In genomic region chrX:65866146-65866545, GRCh38 we compare ENCODE assay signal across 13 cellular contexts.
A peak's percentile ranks its signal among the peaks of the same experiment; 100 is the strongest.
DNase-seq lines count a peak whose midpoint lies in the region; ATAC-seq and TF ChIP-seq lines count a peak whose summit lies in the region.
"Had no signal": no experiment of that assay in that cellular context is flagged by ENCODE, and none has a peak within 500 bp of the region (broad histone marks: within the 10 kb centered on the region; RNA-seq: fewer than 3 reads in every experiment).

No MANE protein-coding gene starts in this region.

- no peaks in the 10 kb centered on the region for H3K4me1 ChIP-seq in vagina

- H3K9me3 Mint-ChIP-seq in activated CD8-positive, alpha-beta T cell treated with anti-CD3 and anti-CD28 coated beads for 36 hours = no peaks in the 10 kb centered on the region

- H3K4me3 ChIP-seq in GM06990 (replicated peaks; ENCODE audit: low read depth, low read length) (no peak overlapping the region), vagina (no peak overlapping the region)

- no peak for TF ChIP-seq POLR2A in vagina (IDR thresholded peaks at IDR 0.05)

- peak; percentile 22 for DNase-seq in GM06990 (ENCODE audit: extremely low read depth, insufficient read length)
- DNase-seq in activated CD8-positive, alpha-beta T cell treated with anti-CD3 and anti-CD28 coated beads for 36 hours = peak; percentile 49
- DNase-seq in NCI-H2107 treated with DMSO at 0.1 percent for 48 hours (lab: John Stamatoyannopoulos, UW; ENCODE audit: unreplicated experiment) = no peak
- DNase-seq in vagina (ENCODE audit: extremely low spot score in 2 of 2) = no peak
- DNase-seq in ureter (ENCODE audit: low spot score) = no peak
- DNase-seq in DMS153 (lab: John Stamatoyannopoulos, UW) = no peak
- DNase-seq: Calu3, head of caudate nucleus, Kasumi-1, nephron progenitor cell, WERI-Rb-1 had no signal

- H3K27ac ChIP-seq in vagina = no peak overlapping the region
- H3K27ac ChIP-seq: WERI-Rb-1 had no signal

- H3K27me3 ChIP-seq in GM06990 (replicated peaks; ENCODE audit: control insufficient read depth, insufficient read depth, low read length) (no peaks in the 10 kb centered on the region), vagina (no peaks in the 10 kb centered on the region)

- ATAC-seq in GM18909 (IDR thresholded peaks at IDR 0.05; ENCODE audit: poor library complexity, unreplicated experiment) (peak; percentile 74), HG03039 (IDR thresholded peaks at IDR 0.05; ENCODE audit: unreplicated experiment) (peak; percentile 95)
- ATAC-seq in activated CD8-positive, alpha-beta T cell treated with anti-CD3 and anti-CD28 coated beads for 36 hours = peak; percentile 95

- no peaks in the 10 kb centered on the region for H3K9me3 ChIP-seq in vagina

- CTCF ChIA-PET in activated CD8-positive, alpha-beta T cell treated with anti-CD3 and anti-CD28 coated beads for 36 hours (lab: Charles Lee) = no interaction called here

- POLR2A ChIA-PET in activated CD8-positive, alpha-beta T cell treated with anti-CD3 and anti-CD28 coated beads for 36 hours (lab: Charles Lee) = no interaction called here

- no peaks in the 10 kb centered on the region for H3K36me3 Mint-ChIP-seq in activated CD8-positive, alpha-beta T cell treated with anti-CD3 and anti-CD28 coated beads for 36 hours (ENCODE audit: low read depth)

- TF ChIP-seq CTCF in GM06990 (IDR thresholded peaks at IDR 0.05; ENCODE audit: insufficient read depth, low read length, poor library complexity, severe bottlenecking) (no peak), vagina (IDR thresholded peaks at IDR 0.05) (no peak)
- TF ChIP-seq CTCF in activated CD8-positive, alpha-beta T cell treated with anti-CD3 and anti-CD28 coated beads for 36 hours (IDR thresholded peaks at IDR 0.05) = no peak

- no peak overlapping the region for H3K27ac Mint-ChIP-seq in activated CD8-positive, alpha-beta T cell treated with anti-CD3 and anti-CD28 coated beads for 36 hours
- H3K27ac Mint-ChIP-seq: nephron progenitor cell had no signal

- no peaks in the 10 kb centered on the region for H3K27me3 Mint-ChIP-seq in activated CD8-positive, alpha-beta T cell treated with anti-CD3 and anti-CD28 coated beads for 36 hours

- H3K36me3 ChIP-seq in GM06990 (ENCODE audit: control insufficient read depth, insufficient read depth, low read length) (no peaks in the 10 kb centered on the region), vagina (no peaks in the 10 kb centered on the region)
- H3K36me3 ChIP-seq: WERI-Rb-1 had no signal

- peaks cover 30% of the 10 kb centered on the region for H3K4me1 Mint-ChIP-seq in activated CD8-positive, alpha-beta T cell treated with anti-CD3 and anti-CD28 coated beads for 36 hours (ENCODE audit: low read depth)

- H3K4me3 Mint-ChIP-seq in activated CD8-positive, alpha-beta T cell treated with anti-CD3 and anti-CD28 coated beads for 36 hours = no peak overlapping the region
- H3K4me3 Mint-ChIP-seq: nephron progenitor cell had no signal

- intact Hi-C loops in activated CD8-positive, alpha-beta T cell treated with anti-CD3 and anti-CD28 coated beads for 36 hours (cut with micrococcal nuclease) = no loop called here
- intact Hi-C loops in vagina (cut with DNase I) = no loop called here

Comparison
In these comparisons a context has a peak if more than half of its experiments do, and no peak if none do; other contexts are left out.
1. DNase-seq: peak in GM06990 (single experiment) and activated CD8-positive, alpha-beta T cell treated with anti-CD3 and anti-CD28 coated beads for 36 hours (single experiment); none in NCI-H2107 treated with DMSO at 0.1 percent for 48 hours (single experiment), vagina (0 of 2), ureter (single experiment) and DMS153 (single experiment).
2. Peak in every context shown above with its lines, with median percentiles within 50 percentile points of each other: ATAC-seq.